2 cellular contexts compared by ENCODE assay signal in genomic region chr5:158026248-158027031, GRCh38.
TF ChIP-seq lines count a peak whose summit lies in the region.

No MANE protein-coding gene starts in this region.

TF ChIP-seq in liver, 16 proteins besides CTCF, POLR2A, EP300 and RAD21 (continued from another document):
- TF ChIP-seq, protein P1, sequence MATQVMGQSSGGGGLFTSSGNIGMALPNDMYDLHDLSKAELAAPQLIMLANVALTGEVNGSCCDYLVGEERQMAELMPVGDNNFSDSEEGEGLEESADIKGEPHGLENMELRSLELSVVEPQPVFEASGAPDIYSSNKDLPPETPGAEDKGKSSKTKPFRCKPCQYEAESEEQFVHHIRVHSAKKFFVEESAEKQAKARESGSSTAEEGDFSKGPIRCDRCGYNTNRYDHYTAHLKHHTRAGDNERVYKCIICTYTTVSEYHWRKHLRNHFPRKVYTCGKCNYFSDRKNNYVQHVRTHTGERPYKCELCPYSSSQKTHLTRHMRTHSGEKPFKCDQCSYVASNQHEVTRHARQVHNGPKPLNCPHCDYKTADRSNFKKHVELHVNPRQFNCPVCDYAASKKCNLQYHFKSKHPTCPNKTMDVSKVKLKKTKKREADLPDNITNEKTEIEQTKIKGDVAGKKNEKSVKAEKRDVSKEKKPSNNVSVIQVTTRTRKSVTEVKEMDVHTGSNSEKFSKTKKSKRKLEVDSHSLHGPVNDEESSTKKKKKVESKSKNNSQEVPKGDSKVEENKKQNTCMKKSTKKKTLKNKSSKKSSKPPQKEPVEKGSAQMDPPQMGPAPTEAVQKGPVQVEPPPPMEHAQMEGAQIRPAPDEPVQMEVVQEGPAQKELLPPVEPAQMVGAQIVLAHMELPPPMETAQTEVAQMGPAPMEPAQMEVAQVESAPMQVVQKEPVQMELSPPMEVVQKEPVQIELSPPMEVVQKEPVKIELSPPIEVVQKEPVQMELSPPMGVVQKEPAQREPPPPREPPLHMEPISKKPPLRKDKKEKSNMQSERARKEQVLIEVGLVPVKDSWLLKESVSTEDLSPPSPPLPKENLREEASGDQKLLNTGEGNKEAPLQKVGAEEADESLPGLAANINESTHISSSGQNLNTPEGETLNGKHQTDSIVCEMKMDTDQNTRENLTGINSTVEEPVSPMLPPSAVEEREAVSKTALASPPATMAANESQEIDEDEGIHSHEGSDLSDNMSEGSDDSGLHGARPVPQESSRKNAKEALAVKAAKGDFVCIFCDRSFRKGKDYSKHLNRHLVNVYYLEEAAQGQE (IDR thresholded peaks at IDR 0.05): peak; percentile 67
- peak in 1 of 2 donors; percentile 17 for TF ChIP-seq EGR1 (IDR thresholded peaks at IDR 0.05; ENCODE audit: low read depth in 2 of 2)
- TF ChIP-seq RXRA (IDR thresholded peaks at IDR 0.05): peak; percentile 63 to 73
- peak; percentile 62 for TF ChIP-seq HNF4G (IDR thresholded peaks at IDR 0.05)
- no peak for TF ChIP-seq TAF1 (conservative IDR thresholded peaks at IDR 0.05)
- TF ChIP-seq YY1 (IDR thresholded peaks at IDR 0.05): peak; percentile 86
- TF ChIP-seq, protein P2, sequence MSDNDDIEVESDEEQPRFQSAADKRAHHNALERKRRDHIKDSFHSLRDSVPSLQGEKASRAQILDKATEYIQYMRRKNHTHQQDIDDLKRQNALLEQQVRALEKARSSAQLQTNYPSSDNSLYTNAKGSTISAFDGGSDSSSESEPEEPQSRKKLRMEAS (IDR thresholded peaks at IDR 0.05): peak; percentile 74
- TF ChIP-seq FOXA2 (IDR thresholded peaks at IDR 0.05): no peak
- peak; percentile 14 for TF ChIP-seq NR2F2 (IDR thresholded peaks at IDR 0.05)
- TF ChIP-seq HNF4A (conservative IDR thresholded peaks at IDR 0.05): peak; percentile 93 to 95
- no peak for TF ChIP-seq FOXA1 (IDR thresholded peaks at IDR 0.05)
- TF ChIP-seq, protein P3, sequence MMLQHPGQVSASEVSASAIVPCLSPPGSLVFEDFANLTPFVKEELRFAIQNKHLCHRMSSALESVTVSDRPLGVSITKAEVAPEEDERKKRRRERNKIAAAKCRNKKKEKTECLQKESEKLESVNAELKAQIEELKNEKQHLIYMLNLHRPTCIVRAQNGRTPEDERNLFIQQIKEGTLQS (IDR thresholded peaks at IDR 0.05): peak; percentile 57
- TF ChIP-seq GABPA (IDR thresholded peaks at IDR 0.05 in 1 of 2, conservative IDR thresholded peaks at IDR 0.05 in 1 of 2): no peak
- peak; percentile 55 for TF ChIP-seq ZBTB33 (IDR thresholded peaks at IDR 0.05)

TF ChIP-seq in HepG2, 621 proteins besides CTCF, POLR2A, EP300 and RAD21:
- TF ChIP-seq ZNF576 (CRISPR knock-in tag; IDR thresholded peaks at IDR 0.05) (no peak), PTBP1 (IDR thresholded peaks at IDR 0.05; ENCODE audit: low read depth, low read length, poor library complexity, severe bottlenecking) (no peak), NR2F2 (IDR thresholded peaks at IDR 0.05; ENCODE audit: borderline replicate concordance, low read depth) (no peak), FLYWCH1 (CRISPR knock-in tag; IDR thresholded peaks at IDR 0.05) (no peak), ZBTB33 (CRISPR knock-in tag; IDR thresholded peaks at IDR 0.05) (no peak), SMAD1 (CRISPR knock-in tag; IDR thresholded peaks at IDR 0.05; ENCODE audit: borderline replicate concordance, low read depth) (no peak), ASH2L (IDR thresholded peaks at IDR 0.05; ENCODE audit: insufficient read length, low read depth, low read length) (no peak), ZMYM3 (CRISPR knock-in tag; IDR thresholded peaks at IDR 0.05) (no peak), IRX3 (CRISPR knock-in tag; IDR thresholded peaks at IDR 0.05; ENCODE audit: borderline replicate concordance, low read depth) (no peak), CREB3 (CRISPR knock-in tag; IDR thresholded peaks at IDR 0.05) (no peak), ZKSCAN5 (CRISPR knock-in tag; IDR thresholded peaks at IDR 0.05) (no peak), RBM39 (IDR thresholded peaks at IDR 0.05; ENCODE audit: low read depth, low read length, poor library complexity, severe bottlenecking) (no peak), CHCHD3 (CRISPR knock-in tag; IDR thresholded peaks at IDR 0.05) (no peak), BCLAF1 (IDR thresholded peaks at IDR 0.05) (no peak), ZC3H13 (CRISPR knock-in tag; IDR thresholded peaks at IDR 0.05) (no peak), NONO (IDR thresholded peaks at IDR 0.05) (no peak), NONO (CRISPR knock-in tag; conservative IDR thresholded peaks at IDR 0.05) (no peak), TBX3 (IDR thresholded peaks at IDR 0.05; ENCODE audit: borderline replicate concordance) (no peak)
- TF ChIP-seq, protein P4, sequence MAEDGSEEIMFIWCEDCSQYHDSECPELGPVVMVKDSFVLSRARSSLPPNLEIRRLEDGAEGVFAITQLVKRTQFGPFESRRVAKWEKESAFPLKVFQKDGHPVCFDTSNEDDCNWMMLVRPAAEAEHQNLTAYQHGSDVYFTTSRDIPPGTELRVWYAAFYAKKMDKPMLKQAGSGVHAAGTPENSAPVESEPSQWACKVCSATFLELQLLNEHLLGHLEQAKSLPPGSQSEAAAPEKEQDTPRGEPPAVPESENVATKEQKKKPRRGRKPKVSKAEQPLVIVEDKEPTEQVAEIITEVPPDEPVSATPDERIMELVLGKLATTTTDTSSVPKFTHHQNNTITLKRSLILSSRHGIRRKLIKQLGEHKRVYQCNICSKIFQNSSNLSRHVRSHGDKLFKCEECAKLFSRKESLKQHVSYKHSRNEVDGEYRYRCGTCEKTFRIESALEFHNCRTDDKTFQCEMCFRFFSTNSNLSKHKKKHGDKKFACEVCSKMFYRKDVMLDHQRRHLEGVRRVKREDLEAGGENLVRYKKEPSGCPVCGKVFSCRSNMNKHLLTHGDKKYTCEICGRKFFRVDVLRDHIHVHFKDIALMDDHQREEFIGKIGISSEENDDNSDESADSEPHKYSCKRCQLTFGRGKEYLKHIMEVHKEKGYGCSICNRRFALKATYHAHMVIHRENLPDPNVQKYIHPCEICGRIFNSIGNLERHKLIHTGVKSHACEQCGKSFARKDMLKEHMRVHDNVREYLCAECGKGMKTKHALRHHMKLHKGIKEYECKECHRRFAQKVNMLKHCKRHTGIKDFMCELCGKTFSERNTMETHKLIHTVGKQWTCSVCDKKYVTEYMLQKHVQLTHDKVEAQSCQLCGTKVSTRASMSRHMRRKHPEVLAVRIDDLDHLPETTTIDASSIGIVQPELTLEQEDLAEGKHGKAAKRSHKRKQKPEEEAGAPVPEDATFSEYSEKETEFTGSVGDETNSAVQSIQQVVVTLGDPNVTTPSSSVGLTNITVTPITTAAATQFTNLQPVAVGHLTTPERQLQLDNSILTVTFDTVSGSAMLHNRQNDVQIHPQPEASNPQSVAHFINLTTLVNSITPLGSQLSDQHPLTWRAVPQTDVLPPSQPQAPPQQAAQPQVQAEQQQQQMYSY (CRISPR knock-in tag; IDR thresholded peaks at IDR 0.05): no peak
